Comparison of ENCODE assay signal across 14 cellular contexts in genomic region chr12:121939992-121940766, GRCh38.
"Had no signal": no experiment of that assay in that cellular context is flagged by ENCODE, and none has a peak within 500 bp of the region (broad histone marks: within the 10 kb centered on the region; RNA-seq: fewer than 3 reads in every experiment).

No MANE protein-coding gene starts in this region.

- H3K9ac ChIP-seq: parathyroid adenoma had no signal

- DNase-seq: activated CD4-positive, alpha-beta T cell treated with anti-CD3 and anti-CD28 coated beads, Interleukin-2, amount 10 ng/mL, durations not matched to agents 24 days and 14 days; activated CD8-positive, alpha-beta T cell treated with anti-CD3 and anti-CD28 coated beads, Interleukin-2, amount 10 ng/mL, durations not matched to agents 7 days and 5 days; activated T-cell treated with anti-CD3 and anti-CD28 coated beads, Interleukin-2, amount 50 U/mL, for 1 hour; foreskin melanocyte; immature natural killer cell; left ventricle myocardium inferior; right cardiac atrium; stimulated activated CD4-positive, alpha-beta T cell treated with anti-CD3 and anti-CD28 coated beads, Interleukin-12 subunit alpha, Interleukin-12 subunit beta, amount 100 ng/mL, for 4 hours; tibial artery had no signal

- H3K36me3 ChIP-seq: cardiac muscle cell, neutrophil had no signal

- H3K79me2 ChIP-seq: parathyroid adenoma had no signal

- ATAC-seq: activated CD8-positive, alpha-beta T cell treated with anti-CD3 and anti-CD28 coated beads, Interleukin-2, amount 10 ng/mL, durations not matched to agents 7 days and 5 days; activated T-helper 17 cell treated with anti-CD3 and anti-CD28 coated beads, Interleukin-2, amount 50 U/mL, for 72 hours; natural killer cell treated with Interleukin-12 subunit alpha and Interleukin-12 subunit beta and Interleukin-15 and Interleukin-18, amount 100 ng/mL, for 72 hours; right cardiac atrium had no signal

- H3K4me1 ChIP-seq: left ventricle myocardium inferior, parathyroid adenoma, tibial artery had no signal

- H3K9me3 ChIP-seq: neutrophil, tibial artery had no signal

- H3K27me3 ChIP-seq: cardiac muscle cell, tibial artery had no signal

- H3K4me3 ChIP-seq: cardiac muscle cell, left ventricle myocardium inferior, tibial artery had no signal

- H3K27ac ChIP-seq: cardiac muscle cell, left ventricle myocardium inferior, neutrophil, parathyroid adenoma, tibial artery had no signal

- H2AFZ ChIP-seq: parathyroid adenoma had no signal
